31 cellular contexts compared by ENCODE assay signal in genomic region chr14:20346713-20347112, GRCh38.
"Had no signal": no experiment of that assay in that cellular context is flagged by ENCODE, and none has a peak within 500 bp of the region (broad histone marks: within the 10 kb centered on the region; RNA-seq: fewer than 3 reads in every experiment).

No MANE protein-coding gene starts in this region.

- ATAC-seq: naive thymus-derived CD8-positive, alpha-beta T cell; natural killer cell treated with Interleukin-12 subunit alpha and Interleukin-12 subunit beta and Interleukin-15 and Interleukin-18, amount 100 ng/mL, for 72 hours; psoas muscle; right cardiac atrium; sciatic nerve; stimulated activated memory B cell treated with anti-CD40 and anti-IgM and Interleukin-4, amounts not matched to agents 10 μg/mL and 1 μg/mL and 100 μg/mL, for 72 hours; stimulated activated naive CD8-positive, alpha-beta T cell treated with anti-CD3 and anti-CD28 coated beads, Interleukin-15, amount 100 ng/mL, for 72 hours; stimulated activated naive CD8-positive, alpha-beta T cell treated with anti-CD3 and anti-CD28 coated beads, Interleukin-15, Interleukin-2, amounts not matched to agents 100 U/mL and 50 U/mL, for 24 hours had no signal

- H3K4me3 ChIP-seq: neural progenitor cell, ovary, psoas muscle, skin epidermis, smooth muscle cell, spleen, thoracic aorta, thyroid gland, tibial nerve, upper lobe of left lung, vagina had no signal

- H3K27me3 Mint-ChIP-seq: natural killer cell treated with Interleukin-12 subunit alpha and Interleukin-12 subunit beta and Interleukin-15 and Interleukin-18, amount 100 ng/mL, for 72 hours; progenitor cell of endocrine pancreas; stimulated activated memory B cell treated with anti-CD40 and anti-IgM and Interleukin-4, amounts not matched to agents 10 μg/mL and 1 μg/mL and 100 μg/mL, for 72 hours; stimulated activated naive CD8-positive, alpha-beta T cell treated with anti-CD3 and anti-CD28 coated beads, Interleukin-15, amount 100 ng/mL, for 72 hours had no signal

- H3K27ac Mint-ChIP-seq: naive thymus-derived CD8-positive, alpha-beta T cell; natural killer cell treated with Interleukin-12 subunit alpha and Interleukin-12 subunit beta and Interleukin-15 and Interleukin-18, amount 100 ng/mL, for 72 hours; nephron progenitor cell; neural progenitor cell; progenitor cell of endocrine pancreas; stimulated activated memory B cell treated with anti-CD40 and anti-IgM and Interleukin-4, amounts not matched to agents 10 μg/mL and 1 μg/mL and 100 μg/mL, for 72 hours had no signal

- H3K36me3 ChIP-seq: ovary had no signal

- H3K9me3 Mint-ChIP-seq: naive thymus-derived CD8-positive, alpha-beta T cell; natural killer cell treated with Interleukin-12 subunit alpha and Interleukin-12 subunit beta and Interleukin-15 and Interleukin-18, amount 100 ng/mL, for 72 hours; nephron progenitor cell; neural progenitor cell; stimulated activated memory B cell treated with anti-CD40 and anti-IgM and Interleukin-4, amounts not matched to agents 10 μg/mL and 1 μg/mL and 100 μg/mL, for 72 hours; stimulated activated naive CD8-positive, alpha-beta T cell treated with anti-CD3 and anti-CD28 coated beads, Interleukin-15, amount 100 ng/mL, for 72 hours had no signal

- H3K9me3 ChIP-seq: ovary, psoas muscle, spleen, thoracic aorta, thyroid gland, tibial nerve, upper lobe of left lung, vagina had no signal

- H3K4me3 Mint-ChIP-seq: naive thymus-derived CD8-positive, alpha-beta T cell; natural killer cell treated with Interleukin-12 subunit alpha and Interleukin-12 subunit beta and Interleukin-15 and Interleukin-18, amount 100 ng/mL, for 72 hours; nephron progenitor cell; neural progenitor cell; stimulated activated memory B cell treated with anti-CD40 and anti-IgM and Interleukin-4, amounts not matched to agents 10 μg/mL and 1 μg/mL and 100 μg/mL, for 72 hours; stimulated activated naive CD8-positive, alpha-beta T cell treated with anti-CD3 and anti-CD28 coated beads, Interleukin-15, amount 100 ng/mL, for 72 hours had no signal

- H3K4me1 ChIP-seq: parathyroid adenoma, thyroid gland had no signal

- DNase-seq: naive thymus-derived CD8-positive, alpha-beta T cell; nephron progenitor cell; occipital lobe; ovary; posterior cingulate gyrus; psoas muscle; right cardiac atrium; spleen; stimulated activated CD4-positive, alpha-beta T cell treated with anti-CD3 and anti-CD28 coated beads, Interleukin-12 subunit alpha, Interleukin-12 subunit beta, amount 100 ng/mL, for 4 hours; stimulated activated CD4-positive, alpha-beta T cell treated with anti-CD3 and anti-CD28 coated beads, Interleukin-1b, Interleukin-23, amount 100 ng/mL, for 48 hours; stimulated activated CD4-positive, alpha-beta T cell treated with anti-CD3 and anti-CD28 coated beads, Interleukin-4, amount 100 ng/mL, for 1 hour; stimulated activated CD4-positive, alpha-beta T cell treated with anti-CD3 and anti-CD28 coated beads, Interleukin-4, amount 100 ng/mL, for 4 hours; stimulated activated CD8-positive, alpha-beta memory T cell treated with anti-CD3 and anti-CD28 coated beads, Interleukin-4, amount 100 ng/mL, for 48 hours; stimulated activated naive CD4-positive, alpha-beta T cell; stimulated activated naive CD8-positive, alpha-beta T cell treated with anti-CD3 and anti-CD28 coated beads, Interleukin-15, amount 100 ng/mL, for 72 hours; stimulated activated naive CD8-positive, alpha-beta T cell treated with anti-CD3 and anti-CD28 coated beads, Interleukin-15, Interleukin-2, amounts not matched to agents 100 U/mL and 50 U/mL, for 24 hours; substantia nigra; thyroid gland; trophoblast cell; upper lobe of left lung had no signal

- H3K27ac ChIP-seq: neural progenitor cell, ovary, parathyroid adenoma, psoas muscle, skin epidermis, spleen, thoracic aorta, thyroid gland, tibial nerve, upper lobe of left lung, vagina had no signal
